Comparison of ENCODE assay signal across 1 cellular context in the genomic region with DNA sequence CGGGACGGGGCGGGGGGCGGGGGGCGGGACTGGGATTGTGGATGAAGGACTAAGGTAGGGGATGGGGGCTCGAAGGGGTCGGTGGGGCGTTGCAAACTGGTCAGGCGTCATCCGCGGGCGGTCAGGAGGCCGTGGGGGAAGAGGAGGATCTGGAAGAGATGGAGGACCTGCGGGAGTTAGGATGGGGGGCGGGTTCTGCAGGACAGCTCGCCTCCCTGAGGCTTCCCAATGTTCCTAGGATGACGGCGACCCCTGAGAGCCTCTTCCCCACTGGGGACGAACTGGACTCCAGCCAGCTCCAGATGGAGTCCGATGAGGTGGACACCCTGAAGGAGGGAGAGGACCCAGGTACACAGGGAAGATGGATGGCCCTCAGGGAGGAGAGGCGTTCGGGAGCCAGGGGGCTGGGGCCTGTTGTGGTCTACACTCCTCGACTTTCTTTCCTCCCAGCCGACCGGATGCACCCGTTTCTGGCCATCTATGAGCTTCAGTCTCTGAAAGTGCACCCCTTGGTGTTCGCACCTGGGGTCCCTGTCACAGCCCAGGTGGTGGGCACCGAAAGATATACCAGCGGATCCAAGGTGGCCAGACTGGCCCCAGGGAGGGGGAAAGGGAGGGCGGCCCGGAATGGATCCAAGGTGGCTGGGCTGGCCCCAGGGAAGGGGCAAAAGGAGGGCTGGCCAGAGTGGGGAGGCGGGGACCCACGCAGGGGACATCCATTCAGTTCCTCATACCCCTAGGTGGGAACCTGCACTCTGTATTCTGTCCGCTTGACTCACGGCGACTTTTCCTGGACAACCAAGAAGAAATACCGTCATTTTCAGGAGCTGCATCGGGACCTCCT.
TF ChIP-seq lines count a peak whose summit lies in the region.

No MANE protein-coding gene starts in this region.

TF ChIP-seq in GM12878, 131 proteins besides CTCF, POLR2A, EP300 and RAD21:
- TF ChIP-seq, protein P1, sequence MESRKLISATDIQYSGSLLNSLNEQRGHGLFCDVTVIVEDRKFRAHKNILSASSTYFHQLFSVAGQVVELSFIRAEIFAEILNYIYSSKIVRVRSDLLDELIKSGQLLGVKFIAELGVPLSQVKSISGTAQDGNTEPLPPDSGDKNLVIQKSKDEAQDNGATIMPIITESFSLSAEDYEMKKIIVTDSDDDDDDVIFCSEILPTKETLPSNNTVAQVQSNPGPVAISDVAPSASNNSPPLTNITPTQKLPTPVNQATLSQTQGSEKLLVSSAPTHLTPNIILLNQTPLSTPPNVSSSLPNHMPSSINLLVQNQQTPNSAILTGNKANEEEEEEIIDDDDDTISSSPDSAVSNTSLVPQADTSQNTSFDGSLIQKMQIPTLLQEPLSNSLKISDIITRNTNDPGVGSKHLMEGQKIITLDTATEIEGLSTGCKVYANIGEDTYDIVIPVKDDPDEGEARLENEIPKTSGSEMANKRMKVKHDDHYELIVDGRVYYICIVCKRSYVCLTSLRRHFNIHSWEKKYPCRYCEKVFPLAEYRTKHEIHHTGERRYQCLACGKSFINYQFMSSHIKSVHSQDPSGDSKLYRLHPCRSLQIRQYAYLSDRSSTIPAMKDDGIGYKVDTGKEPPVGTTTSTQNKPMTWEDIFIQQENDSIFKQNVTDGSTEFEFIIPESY (IDR thresholded peaks at IDR 0.05), result no peak
- TF ChIP-seq, protein P2, sequence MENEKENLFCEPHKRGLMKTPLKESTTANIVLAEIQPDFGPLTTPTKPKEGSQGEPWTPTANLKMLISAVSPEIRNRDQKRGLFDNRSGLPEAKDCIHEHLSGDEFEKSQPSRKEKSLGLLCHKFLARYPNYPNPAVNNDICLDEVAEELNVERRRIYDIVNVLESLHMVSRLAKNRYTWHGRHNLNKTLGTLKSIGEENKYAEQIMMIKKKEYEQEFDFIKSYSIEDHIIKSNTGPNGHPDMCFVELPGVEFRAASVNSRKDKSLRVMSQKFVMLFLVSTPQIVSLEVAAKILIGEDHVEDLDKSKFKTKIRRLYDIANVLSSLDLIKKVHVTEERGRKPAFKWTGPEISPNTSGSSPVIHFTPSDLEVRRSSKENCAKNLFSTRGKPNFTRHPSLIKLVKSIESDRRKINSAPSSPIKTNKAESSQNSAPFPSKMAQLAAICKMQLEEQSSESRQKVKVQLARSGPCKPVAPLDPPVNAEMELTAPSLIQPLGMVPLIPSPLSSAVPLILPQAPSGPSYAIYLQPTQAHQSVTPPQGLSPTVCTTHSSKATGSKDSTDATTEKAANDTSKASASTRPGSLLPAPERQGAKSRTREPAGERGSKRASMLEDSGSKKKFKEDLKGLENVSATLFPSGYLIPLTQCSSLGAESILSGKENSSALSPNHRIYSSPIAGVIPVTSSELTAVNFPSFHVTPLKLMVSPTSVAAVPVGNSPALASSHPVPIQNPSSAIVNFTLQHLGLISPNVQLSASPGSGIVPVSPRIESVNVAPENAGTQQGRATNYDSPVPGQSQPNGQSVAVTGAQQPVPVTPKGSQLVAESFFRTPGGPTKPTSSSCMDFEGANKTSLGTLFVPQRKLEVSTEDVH (IDR thresholded peaks at IDR 0.05; ENCODE audit: low read depth, partially characterized antibody), result no peak
- TF ChIP-seq CEBPZ (IDR thresholded peaks at IDR 0.05; ENCODE audit: low read depth, low read length) (no peak), ETV6 (conservative IDR thresholded peaks at IDR 0.05 in 1 of 2, IDR thresholded peaks at IDR 0.05 in 1 of 2; ENCODE audit: borderline replicate concordance in 1 of 2, low read depth in 1 of 2) (no peak), EZH2 (IDR thresholded peaks at IDR 0.05; ENCODE audit: borderline replicate concordance, control insufficient read depth, low read depth, low read length) (no peak), FOXK2 (IDR thresholded peaks at IDR 0.05) (no peak), CEBPB (IDR thresholded peaks at IDR 0.05; ENCODE audit: borderline replicate concordance in 1 of 2, low read depth in 2 of 2, low read length in 2 of 2) (no peak), CREB1 (IDR thresholded peaks at IDR 0.05; ENCODE audit: low read depth) (no peak), FOXM1 (IDR thresholded peaks at IDR 0.05; ENCODE audit: low read depth, low read length) (no peak), USF2 (IDR thresholded peaks at IDR 0.05; ENCODE audit: borderline replicate concordance, low read depth, low read length) (no peak), DPF2 (IDR thresholded peaks at IDR 0.05) (no peak), CUX1 (IDR thresholded peaks at IDR 0.05; ENCODE audit: insufficient replicate concordance, low read depth, low read length) (no peak), ZNF274 (IDR thresholded peaks at IDR 0.05; ENCODE audit: insufficient read depth, insufficient read length) (no peak), MTA2 (IDR thresholded peaks at IDR 0.05; ENCODE audit: low read depth) (no peak), IRF4 (IDR thresholded peaks at IDR 0.05; ENCODE audit: low read depth, low read length) (no peak)
- TF ChIP-seq, protein P3, sequence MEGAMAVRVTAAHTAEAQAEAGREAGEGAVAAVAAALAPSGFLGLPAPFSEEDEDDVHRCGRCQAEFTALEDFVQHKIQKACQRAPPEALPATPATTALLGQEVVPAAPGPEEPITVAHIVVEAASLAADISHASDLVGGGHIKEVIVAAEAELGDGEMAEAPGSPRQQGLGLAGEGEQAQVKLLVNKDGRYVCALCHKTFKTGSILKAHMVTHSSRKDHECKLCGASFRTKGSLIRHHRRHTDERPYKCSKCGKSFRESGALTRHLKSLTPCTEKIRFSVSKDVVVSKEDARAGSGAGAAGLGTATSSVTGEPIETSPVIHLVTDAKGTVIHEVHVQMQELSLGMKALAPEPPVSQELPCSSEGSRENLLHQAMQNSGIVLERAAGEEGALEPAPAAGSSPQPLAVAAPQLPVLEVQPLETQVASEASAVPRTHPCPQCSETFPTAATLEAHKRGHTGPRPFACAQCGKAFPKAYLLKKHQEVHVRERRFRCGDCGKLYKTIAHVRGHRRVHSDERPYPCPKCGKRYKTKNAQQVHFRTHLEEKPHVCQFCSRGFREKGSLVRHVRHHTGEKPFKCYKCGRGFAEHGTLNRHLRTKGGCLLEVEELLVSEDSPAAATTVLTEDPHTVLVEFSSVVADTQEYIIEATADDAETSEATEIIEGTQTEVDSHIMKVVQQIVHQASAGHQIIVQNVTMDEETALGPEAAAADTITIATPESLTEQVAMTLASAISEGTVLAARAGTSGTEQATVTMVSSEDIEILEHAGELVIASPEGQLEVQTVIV (IDR thresholded peaks at IDR 0.05; ENCODE audit: borderline replicate concordance, partially characterized antibody), result no peak
- TF ChIP-seq, protein P4, sequence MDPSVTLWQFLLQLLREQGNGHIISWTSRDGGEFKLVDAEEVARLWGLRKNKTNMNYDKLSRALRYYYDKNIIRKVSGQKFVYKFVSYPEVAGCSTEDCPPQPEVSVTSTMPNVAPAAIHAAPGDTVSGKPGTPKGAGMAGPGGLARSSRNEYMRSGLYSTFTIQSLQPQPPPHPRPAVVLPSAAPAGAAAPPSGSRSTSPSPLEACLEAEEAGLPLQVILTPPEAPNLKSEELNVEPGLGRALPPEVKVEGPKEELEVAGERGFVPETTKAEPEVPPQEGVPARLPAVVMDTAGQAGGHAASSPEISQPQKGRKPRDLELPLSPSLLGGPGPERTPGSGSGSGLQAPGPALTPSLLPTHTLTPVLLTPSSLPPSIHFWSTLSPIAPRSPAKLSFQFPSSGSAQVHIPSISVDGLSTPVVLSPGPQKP (IDR thresholded peaks at IDR 0.05; ENCODE audit: low read depth, low read length), result no peak
- TF ChIP-seq, protein P5, sequence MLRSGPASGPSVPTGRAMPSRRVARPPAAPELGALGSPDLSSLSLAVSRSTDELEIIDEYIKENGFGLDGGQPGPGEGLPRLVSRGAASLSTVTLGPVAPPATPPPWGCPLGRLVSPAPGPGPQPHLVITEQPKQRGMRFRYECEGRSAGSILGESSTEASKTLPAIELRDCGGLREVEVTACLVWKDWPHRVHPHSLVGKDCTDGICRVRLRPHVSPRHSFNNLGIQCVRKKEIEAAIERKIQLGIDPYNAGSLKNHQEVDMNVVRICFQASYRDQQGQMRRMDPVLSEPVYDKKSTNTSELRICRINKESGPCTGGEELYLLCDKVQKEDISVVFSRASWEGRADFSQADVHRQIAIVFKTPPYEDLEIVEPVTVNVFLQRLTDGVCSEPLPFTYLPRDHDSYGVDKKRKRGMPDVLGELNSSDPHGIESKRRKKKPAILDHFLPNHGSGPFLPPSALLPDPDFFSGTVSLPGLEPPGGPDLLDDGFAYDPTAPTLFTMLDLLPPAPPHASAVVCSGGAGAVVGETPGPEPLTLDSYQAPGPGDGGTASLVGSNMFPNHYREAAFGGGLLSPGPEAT (IDR thresholded peaks at IDR 0.05; ENCODE audit: low read depth), result no peak
